10 cellular contexts compared by ENCODE assay signal in the genomic region with DNA sequence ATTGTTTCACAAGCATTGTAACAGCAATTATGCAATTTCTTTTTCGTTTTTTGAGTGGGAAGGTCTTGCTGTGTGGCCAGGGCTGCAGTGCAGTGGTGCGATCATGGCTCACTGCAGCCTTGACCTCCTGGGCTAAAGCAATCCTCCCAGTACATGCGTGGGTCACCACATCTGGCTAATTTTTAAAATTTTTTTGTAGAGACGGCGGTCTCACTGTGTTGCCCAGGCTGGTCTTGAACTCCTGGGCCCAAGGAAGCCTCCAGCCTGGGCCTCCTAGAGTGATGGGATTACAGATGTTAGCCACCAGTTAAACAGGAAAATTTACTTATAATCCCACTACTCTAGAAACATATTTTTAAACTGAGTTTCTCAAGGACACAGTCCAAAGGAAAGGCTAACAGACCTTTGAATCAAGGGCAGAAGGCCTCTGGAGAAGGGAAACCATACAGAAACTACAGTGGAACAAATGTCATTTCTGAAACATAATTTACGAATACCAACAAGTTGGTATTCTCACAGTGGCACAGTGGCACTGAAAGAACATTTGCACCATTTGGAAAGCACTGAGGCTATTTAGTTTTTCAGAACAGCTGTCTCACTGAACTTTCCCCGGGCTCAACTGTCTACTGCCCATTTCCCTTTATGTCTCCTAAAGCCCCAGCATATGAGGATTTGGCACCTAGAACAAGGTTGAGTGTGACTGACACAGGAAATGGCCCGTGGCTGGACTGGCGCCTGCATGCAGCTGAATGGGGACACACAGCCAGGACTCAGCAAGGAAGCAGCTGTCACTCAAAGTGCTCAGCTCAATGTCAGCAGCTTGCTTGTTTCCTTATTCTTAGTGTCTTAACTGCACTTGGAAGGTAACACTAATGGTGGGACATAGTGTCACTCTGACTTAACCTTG. TPM values are rescaled to one million over a fixed set of nuclear protein-coding genes. Genes with fewer than 3 reads are reported as not detected.
A peak's percentile ranks its signal among the peaks of the same experiment; 100 is the strongest.
DNase-seq lines count a peak whose midpoint lies in the region; ATAC-seq, FAIRE-seq and TF ChIP-seq lines count a peak whose summit lies in the region.
"Had no signal": no experiment of that assay in that cellular context is flagged by ENCODE, and none has a peak within 500 bp of the region (broad histone marks: within the 10 kb centered on the region; RNA-seq: fewer than 3 reads in every experiment).

No MANE protein-coding gene starts in this region.

- TF ChIP-seq POLR2A in GM12878 (IDR thresholded peaks at IDR 0.05; ENCODE audit: low read depth, low read length), result no peak

- no peak overlapping the region for H3K4me3 ChIP-seq in GM12878

- in situ Hi-C loops in GM12878 (cut with MboI), result no loop called here

- no peak overlapping the region for H3K9ac ChIP-seq in GM12878 (ENCODE audit: control insufficient read depth, insufficient read depth, low read length)

- H3K27ac ChIP-seq in GM12878 (ENCODE audit: control insufficient read depth, insufficient read depth), result no peak overlapping the region

- peak overlapping the region; percentile 49; the same call in 1 of the 2 replicates for H2AFZ ChIP-seq in GM12878 (ENCODE audit: control insufficient read depth, low read depth, low read length)

- peaks cover 7% of the 10 kb centered on the region; the same call in 1 of the 2 replicates for H3K4me1 ChIP-seq in GM12878 (ENCODE audit: control insufficient read depth, insufficient read depth, low read length)

- no peaks in the 10 kb centered on the region for H3K36me3 ChIP-seq in GM12878 (ENCODE audit: control insufficient read depth in 2 of 2, insufficient read depth in 2 of 2, low read length in 1 of 2)

- ATAC-seq in GM12878 (no peak), HG03108 (IDR thresholded peaks at IDR 0.05; ENCODE audit: unreplicated experiment) (no peak)

- DNase-seq in DMS153 treated with DMSO at 0.1 percent for 48 hours (lab: John Stamatoyannopoulos, UW; ENCODE audit: unreplicated experiment) (peak; percentile 78), NCI-H2029 treated with DMSO at 0.1 percent for 48 hours (lab: John Stamatoyannopoulos, UW) (peak; percentile 55), GM12878 (ENCODE audit: low read depth, low spot score) (no peak), mucosa of gallbladder (ENCODE audit: low spot score) (peak; percentile 30), SIG-M5 treated with dmso at 0.1 percent for 504 hours (lab: John Stamatoyannopoulos, UW; ENCODE audit: unreplicated experiment) (no peak), HT-29 (ENCODE audit: low spot score) (no peak), NCI-H1436 (lab: John Stamatoyannopoulos, UW) (no peak)
- DNase-seq: activated CD4-positive, alpha-beta T cell treated with anti-CD3 and anti-CD28 coated beads, Interleukin-2, amount 50 U/mL, for 48 hours; stimulated activated CD4-positive, alpha-beta T cell treated with anti-CD3 and anti-CD28 coated beads, Interleukin-4, amount 100 ng/mL, for 4 hours had no signal

- CTCF ChIA-PET in GM12878 (lab: Yijun Ruan, JAX), result interaction anchor here (0.7 to 3.9 kb wide), 5 partner anchors 9 to 106 kb away, joined by 3 to 29 read pairs (median 4); no protein-coding TSS in a partner anchor

- H3K4me2 ChIP-seq in GM12878 (ENCODE audit: control insufficient read depth, insufficient read depth), result no peak overlapping the region

- intact Hi-C loops in GM12878 (cut with micrococcal nuclease; ENCODE audit: unreplicated experiment), result loop anchor here (5.0 kb wide), 1 partner anchor 42 kb away; no protein-coding TSS in a partner anchor

- BruUV-seq in GM12878 (replicated peaks; lab: Mats Ljungman, UMichigan), result no TSS peak

- no peak for FAIRE-seq in GM12878 (lab: Jason Lieb, UNC)

- H3K27me3 ChIP-seq in GM12878 (replicated peaks in 1 of 2; ENCODE audit: control insufficient read depth in 2 of 2, insufficient read depth in 2 of 2, low read length in 1 of 2), result no peaks in the 10 kb centered on the region

- no peaks in the 10 kb centered on the region for H4K20me1 ChIP-seq in GM12878 (ENCODE audit: control insufficient read depth, insufficient read depth)

- POLR2A ChIA-PET in GM12878 (lab: Charles Lee), result interaction anchor here (0.6 to 4.7 kb wide), 3 partner anchors 12 to 817 kb away, joined by 3 to 46 read pairs (median 9); partner anchors contain the start of gene ABCA5

- TF ChIP-seq EP300 in GM12878 (IDR thresholded peaks at IDR 0.05; ENCODE audit: borderline replicate concordance in 1 of 2, control insufficient read depth in 1 of 2, low read depth in 2 of 2, low read length in 2 of 2), result no peak

- no peaks in the 10 kb centered on the region for H3K9me3 ChIP-seq in GM12878 (replicated peaks; ENCODE audit: control insufficient read depth, insufficient read depth, low read length)

- no peak for TF ChIP-seq RAD21 in GM12878 (IDR thresholded peaks at IDR 0.05; ENCODE audit: insufficient read depth, low read depth, low read length)

- SMC1A ChIA-PET in GM12878 (lab: Charles Lee; ENCODE audit: uncharacterized antibody, unreplicated experiment), result interaction anchor here (8.1 kb wide), 1 partner anchor 9 kb away, joined by 97 read pairs; no protein-coding TSS in a partner anchor

- WGBS in GM12878 (ENCODE audit: insufficient coverage, insufficient replicate concordance, low lambda C conversion rate, missing lambda C conversion rate), result 49% methylated on average over 9 of the region's 9 CpGs

- RAD21 ChIA-PET in GM12878 (lab: Charles Lee; ENCODE audit: unreplicated experiment), result interaction anchor here (1.5 to 3.1 kb wide), 2 partner anchors 8 to 11 kb away, joined by 6 to 17 read pairs; no protein-coding TSS in a partner anchor

- peaks cover 26% of the 10 kb centered on the region for H3K79me2 ChIP-seq in GM12878 (ENCODE audit: control insufficient read depth, insufficient read depth, low read length)

- TF ChIP-seq CTCF in GM12878 (IDR thresholded peaks at IDR 0.05 in 2 of 3, conservative IDR thresholded peaks at IDR 0.05 in 1 of 3; ENCODE audit: control insufficient read depth in 2 of 3, extremely low read depth in 1 of 3, insufficient read depth in 1 of 3, low read depth in 3 of 3, low read length in 3 of 3), result no peak

TF ChIP-seq in GM12878, 131 proteins besides CTCF, POLR2A, EP300 and RAD21 (continues in another document):
- no peak for TF ChIP-seq ZBTB33 (IDR thresholded peaks at IDR 0.05)

RNA-seq across cellular contexts. Expression of gene PRKAR1A, which starts 2.8 kb away (rescaled TPM):
- total RNA-seq in GM12878 (2013; cell fraction: nucleolus; rRNA removed), result 213 and 214 TPM in 2 replicates
- 91.0 and 130 TPM in 2 replicates for total RNA-seq in GM12878 (2014; rRNA removed)
- total RNA-seq in GM12878 (2014; rRNA removed; fragmentation: Illumina TruSeq; extraction: Trizol), result 129 and 130 TPM in 2 replicates
- 164 and 167 TPM in 2 replicates for total RNA-seq in GM12878 (2021)
- 57.5 TPM for polyA plus RNA-seq in GM12878 (2011; ENCODE audit: low read depth)
- polyA plus RNA-seq in GM12878 (2011; rRNA removed), result 196 and 292 TPM in 2 replicates
- 114 and 138 TPM in 2 replicates for polyA plus RNA-seq in GM12878 (2011; cell fraction: cytosol; rRNA removed)
- polyA plus RNA-seq in GM12878 (2011; cell fraction: nucleus; rRNA removed), result 115 and 132 TPM in 2 replicates
- 89.6 and 124 TPM in 2 replicates for polyA plus RNA-seq in GM12878 (2012)
- 120 and 143 TPM in 2 replicates for polyA plus RNA-seq in GM12878 (2014; fragmentation: Illumina TruSeq; extraction: Trizol)
- 10 to 100 TPM; 29.1 to 35.6 TPM for polyA plus RNA-seq in GM12878 (2014; fragmentation: Nextera tagmentation; extraction: Ambion mirVana)
- 111 and 112 TPM in 2 replicates for polyA plus RNA-seq in GM12878 (2014; rRNA removed)
- 100 to 1,000 TPM; 191 to 200 TPM for polyA plus RNA-seq in GM12878 (2016; fragmentation: Nextera tagmentation; extraction: Ambion mirVana)
- 160 and 210 TPM in 2 replicates for polyA minus RNA-seq in GM12878 (2011; rRNA and poly(A)+ RNA removed)
- 143 and 148 TPM in 2 replicates for polyA minus RNA-seq in GM12878 (2011; cell fraction: cytosol; rRNA and poly(A)+ RNA removed)
- polyA minus RNA-seq in GM12878 (2011; cell fraction: nucleus; rRNA and poly(A)+ RNA removed), result 135 and 198 TPM in 2 replicates
- total RNA-seq in mucosa of gallbladder, result 258 TPM
- 86.4 and 119 TPM in 2 replicates for total RNA-seq in HT-29 (2014; rRNA removed; shearing (Covaris generic))

RNA-seq across cellular contexts. Expression of gene WIPI1, which starts 52.1 kb away (rescaled TPM):
- total RNA-seq in GM12878 (2013; cell fraction: nucleolus; rRNA removed), result 19.9 and 25.9 TPM in 2 replicates
- total RNA-seq in GM12878 (2014; rRNA removed) (26.9 and 35.0 TPM in 2 replicates), GM12878 (2014; rRNA removed; fragmentation: Illumina TruSeq; extraction: Trizol) (25.5 and 26.8 TPM in 2 replicates), GM12878 (2021) (23.9 and 24.2 TPM in 2 replicates), mucosa of gallbladder (61.9 TPM)
- 16.3 TPM for polyA plus RNA-seq in GM12878 (2011; ENCODE audit: low read depth)
- polyA plus RNA-seq in GM12878 (2011; rRNA removed) (11.1 and 11.7 TPM in 2 replicates), GM12878 (2014; fragmentation: Illumina TruSeq; extraction: Trizol) (28.8 and 34.6 TPM in 2 replicates), GM12878 (2014; fragmentation: Nextera tagmentation; extraction: Ambion mirVana) (1 to 10 TPM; 6.5 to 7.1 TPM), GM12878 (2014; rRNA removed) (26.0 and 37.7 TPM in 2 replicates), GM12878 (2016; fragmentation: Nextera tagmentation; extraction: Ambion mirVana) (10 to 100 TPM; 39.1 to 44.5 TPM)
- 12.0 and 13.2 TPM in 2 replicates for polyA plus RNA-seq in GM12878 (2011; cell fraction: cytosol; rRNA removed)
- 10.7 and 12.1 TPM in 2 replicates for polyA plus RNA-seq in GM12878 (2011; cell fraction: nucleus; rRNA removed)
- polyA plus RNA-seq in GM12878 (2012), result 21.1 and 24.4 TPM in 2 replicates
- polyA minus RNA-seq in GM12878 (2011; rRNA and poly(A)+ RNA removed), result 13.0 and 14.8 TPM in 2 replicates
- polyA minus RNA-seq in GM12878 (2011; cell fraction: cytosol; rRNA and poly(A)+ RNA removed), result 3.6 and 5.4 TPM in 2 replicates
- polyA minus RNA-seq in GM12878 (2011; cell fraction: nucleus; rRNA and poly(A)+ RNA removed), result 6.2 and 8.6 TPM in 2 replicates
- total RNA-seq in HT-29 (2014; rRNA removed; shearing (Covaris generic)), result 4.4 and 7.3 TPM in 2 replicates

Comparison
In these comparisons a context has a peak if more than half of its experiments do, and no peak if none do; other contexts are left out.
1. DNase-seq: peak in DMS153 treated with DMSO at 0.1 percent for 48 hours (single experiment), NCI-H2029 treated with DMSO at 0.1 percent for 48 hours (single experiment) and mucosa of gallbladder (single experiment); none in GM12878 (single experiment), SIG-M5 treated with dmso at 0.1 percent for 504 hours (single experiment), HT-29 (single experiment) and NCI-H1436 (single experiment).